Comparison of ENCODE assay signal across 13 cellular contexts in genomic region chr15:64334530-64334929, GRCh38. TPM values are rescaled to one million over a fixed set of nuclear protein-coding genes. Genes with fewer than 3 reads are reported as not detected.
DNase-seq lines count a peak whose midpoint lies in the region; ATAC-seq and TF ChIP-seq lines count a peak whose summit lies in the region.
"Had no signal": no experiment of that assay in that cellular context is flagged by ENCODE, and none has a peak within 500 bp of the region (broad histone marks: within the 10 kb centered on the region; RNA-seq: fewer than 3 reads in every experiment).

No MANE protein-coding gene starts in this region.

- no peak overlapping the region for H3K4ac ChIP-seq in mesendoderm (ENCODE audit: low read depth, low read length)

- H3K27me3 Mint-ChIP-seq in activated T-helper 17 cell treated with anti-CD3 and anti-CD28 coated beads, Interleukin-2, amount 50 U/mL, for 72 hours: no peaks in the 10 kb centered on the region
- H3K27me3 Mint-ChIP-seq in osteocyte (ENCODE audit: unreplicated experiment): no peaks in the 10 kb centered on the region
- H3K27me3 Mint-ChIP-seq: stimulated activated memory B cell treated with anti-CD40 and anti-IgM and Interleukin-4, amounts not matched to agents 10 μg/mL and 1 μg/mL and 100 μg/mL, for 72 hours had no signal

- H3K27ac Mint-ChIP-seq in activated T-helper 17 cell treated with anti-CD3 and anti-CD28 coated beads, Interleukin-2, amount 50 U/mL, for 72 hours: peak overlapping the region; percentile 58
- H3K27ac Mint-ChIP-seq in osteocyte (ENCODE audit: unreplicated experiment): no peak overlapping the region
- H3K27ac Mint-ChIP-seq: stimulated activated memory B cell treated with anti-CD40 and anti-IgM and Interleukin-4, amounts not matched to agents 10 μg/mL and 1 μg/mL and 100 μg/mL, for 72 hours had no signal

- H2BK120ac ChIP-seq in mesendoderm (ENCODE audit: low read depth, low read length): no peak overlapping the region

- no peak overlapping the region for H3K18ac ChIP-seq in mesendoderm (ENCODE audit: low read length)

- H3K36me3 ChIP-seq in RWPE2 (ENCODE audit: low read depth): peaks cover 15% of the 10 kb centered on the region; the same call in 1 of the 2 replicates
- H3K36me3 ChIP-seq in mesendoderm (ENCODE audit: control insufficient read depth, insufficient read depth, low read length): no peaks in the 10 kb centered on the region

- WGBS in mesendoderm (ENCODE audit: extremely low coverage, insufficient coverage, low lambda C conversion rate): no CpG with 5 or more reads among the region's 6 CpGs

- DNase-seq in RWPE2 (ENCODE audit: low spot score) (no peak), mesendoderm (peak; percentile 64), epidermal melanocyte (ENCODE audit: insufficient read length, low spot score) (no peak), osteocyte (ENCODE audit: extremely low spot score, unreplicated experiment) (no peak), posterior vena cava (ENCODE audit: low spot score) (no peak)
- DNase-seq: NCI-H1092 treated with DMSO at 0.1 percent for 48 hours had no signal

- H3K4me1 ChIP-seq in RWPE2 (ENCODE audit: insufficient read depth, poor library complexity, severe bottlenecking) (peaks cover 10% of the 10 kb centered on the region), mesendoderm (ENCODE audit: control insufficient read depth, low read depth, low read length) (no peaks in the 10 kb centered on the region)
- H3K4me1 ChIP-seq: HAP-1 had no signal

- peaks cover 26% of the 10 kb centered on the region for H3K4me1 Mint-ChIP-seq in activated T-helper 17 cell treated with anti-CD3 and anti-CD28 coated beads, Interleukin-2, amount 50 U/mL, for 72 hours
- peaks cover 5% of the 10 kb centered on the region for H3K4me1 Mint-ChIP-seq in osteocyte (ENCODE audit: unreplicated experiment)

- H3K27ac ChIP-seq in RWPE2 (ENCODE audit: poor library complexity, severe bottlenecking) (peak overlapping the region; percentile 2), mesendoderm (ENCODE audit: low read depth, low read length) (no peak overlapping the region)
- H3K27ac ChIP-seq: coronary artery had no signal

- no peak overlapping the region for H3K4me2 ChIP-seq in mesendoderm (ENCODE audit: low read length)

- H3K23ac ChIP-seq in mesendoderm (ENCODE audit: low read length): no peak overlapping the region

- H3K9me3 ChIP-seq in RWPE2 (ENCODE audit: severe bottlenecking): no peaks in the 10 kb centered on the region
- H3K9me3 ChIP-seq: HAP-1 had no signal

- no peaks in the 10 kb centered on the region for H3K27me3 ChIP-seq in RWPE2 (ENCODE audit: insufficient read depth, poor library complexity, severe bottlenecking)
- H3K27me3 ChIP-seq in mesendoderm (ENCODE audit: insufficient read depth, low read length, poor library complexity): no peaks in the 10 kb centered on the region

- no peak overlapping the region for H3K4me3 Mint-ChIP-seq in activated T-helper 17 cell treated with anti-CD3 and anti-CD28 coated beads, Interleukin-2, amount 50 U/mL, for 72 hours
- H3K4me3 Mint-ChIP-seq in osteocyte (ENCODE audit: unreplicated experiment): no peak overlapping the region
- H3K4me3 Mint-ChIP-seq: stimulated activated memory B cell treated with anti-CD40 and anti-IgM and Interleukin-4, amounts not matched to agents 10 μg/mL and 1 μg/mL and 100 μg/mL, for 72 hours had no signal

- no peak overlapping the region for H3K9ac ChIP-seq in mesendoderm (ENCODE audit: low read length)

- H4K5ac ChIP-seq in mesendoderm (ENCODE audit: low read length): no peak overlapping the region

- ATAC-seq in RWPE2 (ENCODE audit: low read depth) (peak; percentile 44), GM18907 (IDR thresholded peaks at IDR 0.05; ENCODE audit: unreplicated experiment) (no peak)
- no peak for ATAC-seq in activated T-helper 17 cell treated with anti-CD3 and anti-CD28 coated beads, Interleukin-2, amount 50 U/mL, for 72 hours (replicated peaks)
- ATAC-seq: sciatic nerve; stimulated activated memory B cell treated with anti-CD40 and anti-IgM and Interleukin-4, amounts not matched to agents 10 μg/mL and 1 μg/mL and 100 μg/mL, for 72 hours had no signal

- no peaks in the 10 kb centered on the region for H3K9me3 Mint-ChIP-seq in activated T-helper 17 cell treated with anti-CD3 and anti-CD28 coated beads, Interleukin-2, amount 50 U/mL, for 72 hours
- no peaks in the 10 kb centered on the region for H3K9me3 Mint-ChIP-seq in osteocyte (ENCODE audit: unreplicated experiment)
- H3K9me3 Mint-ChIP-seq: stimulated activated memory B cell treated with anti-CD40 and anti-IgM and Interleukin-4, amounts not matched to agents 10 μg/mL and 1 μg/mL and 100 μg/mL, for 72 hours had no signal

- no peak overlapping the region for H4K8ac ChIP-seq in mesendoderm (ENCODE audit: low read depth, low read length)

- no peaks in the 10 kb centered on the region for H3K79me2 ChIP-seq in mesendoderm (ENCODE audit: control insufficient read depth, insufficient read depth, low read length)

- H3K4me3 ChIP-seq in GM12875 (ENCODE audit: low read depth, low read length): no peak overlapping the region
- no peak overlapping the region for H3K4me3 ChIP-seq in RWPE2 (ENCODE audit: severe bottlenecking)
- H3K4me3 ChIP-seq in mesendoderm (ENCODE audit: low read length): no peak overlapping the region
- H3K4me3 ChIP-seq: coronary artery, HAP-1 had no signal

- intact Hi-C loops in posterior vena cava (cut with DNase I): no loop called here

- H2BK15ac ChIP-seq in mesendoderm (replicated peaks; ENCODE audit: low read depth): no peak overlapping the region

- no peak overlapping the region for H2AK5ac ChIP-seq in mesendoderm (ENCODE audit: low read length)

- H3K56ac ChIP-seq in mesendoderm (ENCODE audit: low read length): no peak overlapping the region

- no peaks in the 10 kb centered on the region for H3K79me1 ChIP-seq in mesendoderm (ENCODE audit: low read length)

- TF ChIP-seq CTCF in GM12875 (IDR thresholded peaks at IDR 0.05; ENCODE audit: borderline replicate concordance, insufficient read depth, low read depth, low read length) (0 out of 2 replicates have a peak, but pooled peaks have one; percentile 2), RWPE2 (IDR thresholded peaks at IDR 0.05; ENCODE audit: poor library complexity, severe bottlenecking) (no peak), osteocyte (IDR thresholded peaks at IDR 0.05) (no peak)

- H2BK5ac ChIP-seq in mesendoderm (ENCODE audit: low read length): no peak overlapping the region

- H3K36me3 Mint-ChIP-seq in activated T-helper 17 cell treated with anti-CD3 and anti-CD28 coated beads, Interleukin-2, amount 50 U/mL, for 72 hours (ENCODE audit: low read depth): peaks cover 17% of the 10 kb centered on the region
- peaks cover 4% of the 10 kb centered on the region for H3K36me3 Mint-ChIP-seq in osteocyte (ENCODE audit: unreplicated experiment)

RNA-seq across cellular contexts. Expression of gene CSNK1G1, which starts 21.4 kb away (rescaled TPM):
- total RNA-seq in activated T-helper 17 cell treated with anti-CD3 and anti-CD28 coated beads, Interleukin-2, amount 50 U/mL, for 72 hours: 10 to 100 TPM; 34.5 to 38.0 TPM
- polyA plus RNA-seq in mesendoderm (2013, experiment 1 of 2): 5.7 TPM
- polyA plus RNA-seq in mesendoderm (2013, experiment 2 of 2): 6.1 TPM
- 18.2 and 22.2 TPM in 2 replicates for total RNA-seq in osteocyte
- 10 to 100 TPM; 15.8 to 15.9 TPM for total RNA-seq in posterior vena cava

RNA-seq across cellular contexts. Expression of gene PCLAF, which starts 46.7 kb away (rescaled TPM):
- total RNA-seq in activated T-helper 17 cell treated with anti-CD3 and anti-CD28 coated beads, Interleukin-2, amount 50 U/mL, for 72 hours: 100 to 1,000 TPM in 1 of 2 donors, 10 to 100 TPM in 1; 61.5 to 101 TPM
- 98.7 TPM for polyA plus RNA-seq in mesendoderm (2013, experiment 1 of 2)
- polyA plus RNA-seq in mesendoderm (2013, experiment 2 of 2): 102 TPM
- total RNA-seq in osteocyte (7.9 and 12.1 TPM in 2 replicates), posterior vena cava (under 1 TPM; 0.52 to 0.88 TPM)
- total RNA-seq: sciatic nerve had no signal

RNA-seq across cellular contexts. Expression of gene TRIP4, which starts 53.1 kb away (rescaled TPM):
- 10 to 100 TPM; 26.6 to 26.7 TPM for total RNA-seq in activated T-helper 17 cell treated with anti-CD3 and anti-CD28 coated beads, Interleukin-2, amount 50 U/mL, for 72 hours
- polyA plus RNA-seq in mesendoderm (2013, experiment 1 of 2): 31.0 TPM
- 30.8 TPM for polyA plus RNA-seq in mesendoderm (2013, experiment 2 of 2)
- total RNA-seq in osteocyte: 24.5 and 26.8 TPM in 2 replicates
- 10 to 100 TPM; 20.7 to 26.2 TPM for total RNA-seq in posterior vena cava
